Comparison of ENCODE assay signal across 22 cellular contexts in the genomic region with DNA sequence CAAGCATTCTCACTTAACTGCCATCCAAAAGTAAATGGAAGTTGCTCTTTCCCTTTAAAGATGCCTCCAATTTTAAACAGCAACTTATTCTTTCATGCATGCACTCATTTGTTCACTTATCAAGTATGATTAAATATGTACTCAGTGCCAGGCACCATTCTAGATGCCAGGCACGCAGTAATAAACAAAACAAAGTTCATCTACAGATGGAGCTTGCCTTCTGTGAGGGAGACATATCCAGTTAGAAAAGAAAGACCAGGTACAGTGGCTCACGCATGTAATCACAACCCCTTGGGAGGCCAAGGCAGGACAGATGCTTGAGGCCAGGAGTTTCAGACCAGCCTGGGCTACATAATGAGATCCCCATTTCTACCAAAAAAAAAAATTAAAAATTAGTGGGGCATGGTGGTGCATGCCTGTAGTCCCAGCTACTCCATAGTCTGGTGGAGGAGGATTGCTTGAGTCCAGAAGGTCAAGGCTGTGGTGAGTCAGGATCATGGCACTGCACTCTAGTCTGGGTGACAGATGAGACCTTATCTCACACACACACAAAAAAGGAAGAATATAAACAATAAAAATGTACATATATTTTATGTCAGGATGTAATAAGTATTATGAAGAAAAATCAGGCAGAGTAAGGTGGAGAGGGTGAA. TPM values are rescaled to one million over a fixed set of nuclear protein-coding genes. Genes with fewer than 3 reads are reported as not detected.
"Had no signal": no experiment of that assay in that cellular context is flagged by ENCODE, and none has a peak within 500 bp of the region (broad histone marks: within the 10 kb centered on the region; RNA-seq: fewer than 3 reads in every experiment).

No MANE protein-coding gene starts in this region.

- DNase-seq: Kasumi-1, MM.1S, NCI-H1092 treated with DMSO at 0.1 percent for 48 hours, NCI-H1436, NCI-H187, NCI-H2029, NCI-H2081 treated with DMSO at 0.1 percent for 48 hours, NCI-H2171, NCI-H226, NCI-H446, NCI-H510A, NCI-H524 treated with DMSO at 0.1 percent for 48 hours, NCI-H69, NCI-H774, RPMI8226, SHP77 treated with DMSO at 0.1 percent for 48 hours, SJCRH30 had no signal

- FAIRE-seq: K562, RCC 7860 had no signal

- H3K4me1 ChIP-seq: SJCRH30 had no signal

- H3K27me3 ChIP-seq: SJCRH30 had no signal

- H3K9me3 ChIP-seq: SJCRH30 had no signal

- H3K27ac ChIP-seq: KMS-11, SJCRH30 had no signal

- ATAC-seq: K562, SK-N-SH treated with all-trans-retinoic acid at 6 μM for 48 hours had no signal

- H3K4me3 ChIP-seq: K562, SJCRH30 had no signal

- H3K36me3 ChIP-seq: SJCRH30 had no signal

RNA-seq across cellular contexts. Expression of a gene that starts 19.2 kb away (rescaled TPM):
- total RNA-seq: HT1080 had no signal
- polyA plus RNA-seq: K562 had no signal
